Comparison of ENCODE assay signal across 9 cellular contexts in the genomic region with DNA sequence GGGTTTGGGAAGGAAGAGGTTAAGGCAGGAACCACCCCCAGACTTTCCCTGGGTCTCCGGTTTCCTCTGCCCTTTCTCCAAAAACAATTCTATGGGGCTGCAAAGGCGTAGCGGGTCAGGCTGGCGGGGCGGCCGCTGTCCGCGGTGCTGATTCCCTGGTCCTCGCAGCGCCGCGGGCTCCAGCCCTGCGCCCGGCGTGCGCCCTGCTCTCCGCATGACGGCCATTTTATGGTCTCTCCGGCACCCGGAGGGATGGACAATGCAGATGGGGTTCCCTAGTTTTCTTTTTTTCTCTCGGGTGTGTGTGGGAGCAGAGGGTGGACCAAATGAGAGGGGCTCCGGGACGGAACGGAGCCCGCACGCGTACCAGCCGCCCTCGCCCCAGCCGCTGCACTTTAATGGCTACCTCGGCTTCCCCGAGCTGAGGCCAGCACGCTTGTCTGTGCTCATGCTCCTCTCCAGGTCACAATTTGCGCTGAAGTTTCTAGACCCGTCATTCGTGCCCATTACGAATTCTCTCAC. TPM values are rescaled to one million over a fixed set of nuclear protein-coding genes. Genes with fewer than 3 reads are reported as not detected.
DNase-seq lines count a peak whose midpoint lies in the region; ATAC-seq, FAIRE-seq and TF ChIP-seq lines count a peak whose summit lies in the region.
"Had no signal": no experiment of that assay in that cellular context is flagged by ENCODE, and none has a peak within 500 bp of the region (broad histone marks: within the 10 kb centered on the region; RNA-seq: fewer than 3 reads in every experiment).

No MANE protein-coding gene starts in this region.

- no peaks in the 10 kb centered on the region for H3K9me3 ChIP-seq in MG63
- no peaks in the 10 kb centered on the region for H3K9me3 ChIP-seq in HepG2 (ENCODE audit: low read length)

- no TSS peak for BruUV-seq in HepG2 (replicated peaks; lab: Mats Ljungman, UMichigan)

- no peaks in the 10 kb centered on the region for H4K20me1 ChIP-seq in HepG2 (ENCODE audit: insufficient read depth, low read length)

- H2AFZ ChIP-seq in HepG2 (ENCODE audit: low read length), result no peak overlapping the region

- 0 out of 2 replicates have a peak, but pooled peaks cover under 1% of the 10 kb centered on the region for H3K4me1 ChIP-seq in HepG2 (ENCODE audit: insufficient read depth, low read length)

- H3K79me2 ChIP-seq in HepG2 (ENCODE audit: insufficient read depth, low read length), result no peaks in the 10 kb centered on the region

- CTCF ChIA-PET in HepG2 (lab: Yijun Ruan, JAX; ENCODE audit: low intra/inter-chr PET ratio, low total read pairs), result no interaction called here

- 40% methylated on average over 30 of the region's 37 CpGs for WGBS in HepG2 (ENCODE audit: low lambda C conversion rate)

- peak; percentile 97 for ATAC-seq in HepG2
- no peak for ATAC-seq in HG02884 (IDR thresholded peaks at IDR 0.05; ENCODE audit: unreplicated experiment)
- no peak for ATAC-seq in GM21528 (IDR thresholded peaks at IDR 0.05; ENCODE audit: low FRiP score, unreplicated experiment)
- no peak for ATAC-seq in HG03469 (IDR thresholded peaks at IDR 0.05; ENCODE audit: unreplicated experiment)

- no peak overlapping the region for H3K27ac ChIP-seq in HepG2 (ENCODE audit: extremely low read length, insufficient read depth, low read length)

- H3K27me3 ChIP-seq in MG63 (peaks cover 10% of the 10 kb centered on the region), HepG2 (ENCODE audit: control insufficient read depth in 1 of 2, insufficient read depth in 2 of 2, low read length in 2 of 2) (peaks cover 0 to 16% of the 10 kb centered on the region in 2 experiments; a peak in 3 of 5 replicates)

- TF ChIP-seq EP300 in HepG2 (IDR thresholded peaks at IDR 0.05; ENCODE audit: low read depth in 2 of 2, low read length in 2 of 2) (no peak), HepG2 (CRISPR knock-in tag; IDR thresholded peaks at IDR 0.05; ENCODE audit: borderline replicate concordance) (no peak)

- no peak for TF ChIP-seq POLR2A in HepG2 (IDR thresholded peaks at IDR 0.05; ENCODE audit: insufficient read depth in 1 of 2, low read depth in 2 of 2, low read length in 2 of 2)

- H3K9me3 Mint-ChIP-seq in chondrocyte (ENCODE audit: low read depth), result no peaks in the 10 kb centered on the region

- H3K4me2 ChIP-seq in HepG2 (ENCODE audit: low read depth, low read length), result no peak overlapping the region

- intact Hi-C loops in HepG2 (cut with micrococcal nuclease; ENCODE audit: unreplicated experiment), result no loop called here

- DNase-seq in DMS153 treated with DMSO at 0.1 percent for 48 hours (lab: John Stamatoyannopoulos, UW; ENCODE audit: unreplicated experiment) (peak; percentile 61), MG63 (peak; percentile 7), chondrocyte (ENCODE audit: low spot score) (no peak), HepG2 (ENCODE audit: low spot score) (peak; percentile 2), AML-193 (lab: John Stamatoyannopoulos, UW) (no peak)

- H3K36me3 Mint-ChIP-seq in chondrocyte (ENCODE audit: low read depth), result no peaks in the 10 kb centered on the region

- H3K27ac Mint-ChIP-seq in chondrocyte (ENCODE audit: unreplicated experiment), result no peak overlapping the region
- H3K27ac Mint-ChIP-seq: stimulated activated naive CD8-positive, alpha-beta T cell treated with anti-CD3 and anti-CD28 coated beads, Interleukin-15, Interleukin-2, amounts not matched to agents 100 ng/mL and 50 ng/mL, for 24 hours had no signal

- H3K4me1 Mint-ChIP-seq in chondrocyte (ENCODE audit: low read depth), result peaks cover 16% of the 10 kb centered on the region

- peak overlapping the region; percentile 42 for H3K4me3 Mint-ChIP-seq in chondrocyte (ENCODE audit: unreplicated experiment)
- H3K4me3 Mint-ChIP-seq: stimulated activated naive CD8-positive, alpha-beta T cell treated with anti-CD3 and anti-CD28 coated beads, Interleukin-15, Interleukin-2, amounts not matched to agents 100 ng/mL and 50 ng/mL, for 24 hours had no signal

- H3K27me3 Mint-ChIP-seq in chondrocyte (ENCODE audit: low read depth), result peaks cover 53% of the 10 kb centered on the region

- in situ Hi-C loops in HepG2 (cut with HindIII; ENCODE audit: extremely low pct_ligation_motif_present, low pct_unique_long_range_greater_than_20kb), result no loop called here

- no peaks in the 10 kb centered on the region for H3K36me3 ChIP-seq in MG63
- no peaks in the 10 kb centered on the region for H3K36me3 ChIP-seq in HepG2 (replicated peaks in 1 of 2; ENCODE audit: control insufficient read depth in 1 of 2, insufficient read depth in 2 of 2, low read length in 2 of 2)

- no peak overlapping the region for H3K4me3 ChIP-seq in MG63
- H3K4me3 ChIP-seq in HepG2 (replicated peaks in 1 of 3; ENCODE audit: insufficient read depth in 1 of 3, low read depth in 2 of 3, low read length in 3 of 3), result no peak overlapping the region

- H3K9ac ChIP-seq in HepG2 (ENCODE audit: insufficient read depth, low read depth, low read length), result no peak overlapping the region

- TF ChIP-seq CTCF in chondrocyte (IDR thresholded peaks at IDR 0.05) (no peak), HepG2 (CRISPR knock-in tag; IDR thresholded peaks at IDR 0.05) (no peak)

- TF ChIP-seq RAD21 in HepG2 (CRISPR knock-in tag; IDR thresholded peaks at IDR 0.05), result no peak

- no peak for FAIRE-seq in HepG2 (lab: Jason Lieb, UNC)

- POLR2A ChIA-PET in HepG2 (lab: Yijun Ruan, JAX), result no interaction called here

TF ChIP-seq in HepG2, 621 proteins besides CTCF, POLR2A, EP300 and RAD21 (continues in another document):
- TF ChIP-seq, protein P1, sequence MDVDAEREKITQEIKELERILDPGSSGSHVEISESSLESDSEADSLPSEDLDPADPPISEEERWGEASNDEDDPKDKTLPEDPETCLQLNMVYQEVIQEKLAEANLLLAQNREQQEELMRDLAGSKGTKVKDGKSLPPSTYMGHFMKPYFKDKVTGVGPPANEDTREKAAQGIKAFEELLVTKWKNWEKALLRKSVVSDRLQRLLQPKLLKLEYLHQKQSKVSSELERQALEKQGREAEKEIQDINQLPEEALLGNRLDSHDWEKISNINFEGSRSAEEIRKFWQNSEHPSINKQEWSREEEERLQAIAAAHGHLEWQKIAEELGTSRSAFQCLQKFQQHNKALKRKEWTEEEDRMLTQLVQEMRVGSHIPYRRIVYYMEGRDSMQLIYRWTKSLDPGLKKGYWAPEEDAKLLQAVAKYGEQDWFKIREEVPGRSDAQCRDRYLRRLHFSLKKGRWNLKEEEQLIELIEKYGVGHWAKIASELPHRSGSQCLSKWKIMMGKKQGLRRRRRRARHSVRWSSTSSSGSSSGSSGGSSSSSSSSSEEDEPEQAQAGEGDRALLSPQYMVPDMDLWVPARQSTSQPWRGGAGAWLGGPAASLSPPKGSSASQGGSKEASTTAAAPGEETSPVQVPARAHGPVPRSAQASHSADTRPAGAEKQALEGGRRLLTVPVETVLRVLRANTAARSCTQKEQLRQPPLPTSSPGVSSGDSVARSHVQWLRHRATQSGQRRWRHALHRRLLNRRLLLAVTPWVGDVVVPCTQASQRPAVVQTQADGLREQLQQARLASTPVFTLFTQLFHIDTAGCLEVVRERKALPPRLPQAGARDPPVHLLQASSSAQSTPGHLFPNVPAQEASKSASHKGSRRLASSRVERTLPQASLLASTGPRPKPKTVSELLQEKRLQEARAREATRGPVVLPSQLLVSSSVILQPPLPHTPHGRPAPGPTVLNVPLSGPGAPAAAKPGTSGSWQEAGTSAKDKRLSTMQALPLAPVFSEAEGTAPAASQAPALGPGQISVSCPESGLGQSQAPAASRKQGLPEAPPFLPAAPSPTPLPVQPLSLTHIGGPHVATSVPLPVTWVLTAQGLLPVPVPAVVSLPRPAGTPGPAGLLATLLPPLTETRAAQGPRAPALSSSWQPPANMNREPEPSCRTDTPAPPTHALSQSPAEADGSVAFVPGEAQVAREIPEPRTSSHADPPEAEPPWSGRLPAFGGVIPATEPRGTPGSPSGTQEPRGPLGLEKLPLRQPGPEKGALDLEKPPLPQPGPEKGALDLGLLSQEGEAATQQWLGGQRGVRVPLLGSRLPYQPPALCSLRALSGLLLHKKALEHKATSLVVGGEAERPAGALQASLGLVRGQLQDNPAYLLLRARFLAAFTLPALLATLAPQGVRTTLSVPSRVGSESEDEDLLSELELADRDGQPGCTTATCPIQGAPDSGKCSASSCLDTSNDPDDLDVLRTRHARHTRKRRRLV (CRISPR knock-in tag; IDR thresholded peaks at IDR 0.05), result no peak
- TF ChIP-seq ZNF616 (CRISPR knock-in tag; IDR thresholded peaks at IDR 0.05; ENCODE audit: low read depth) (0 out of 2 replicates have a peak, but pooled peaks have one; percentile 67), RFX1 (IDR thresholded peaks at IDR 0.05) (no peak)

RNA-seq across cellular contexts. Expression of a gene that starts 1.6 kb away (rescaled TPM):
- not detected in 2 replicates for total RNA-seq in MG63 (2014; rRNA removed; shearing (Covaris generic); ENCODE audit: low replicate concordance)
- not detected in 3 replicates for total RNA-seq in chondrocyte
- total RNA-seq in HepG2 (2016; rRNA removed; fragmentation: Illumina TruSeq; extraction: Trizol), result not detected in 2 replicates
- total RNA-seq in HepG2 (2016; cell fraction: cytosol; rRNA removed; fragmentation: Illumina TruSeq; extraction: Trizol; ENCODE audit: low read depth), result not detected in 2 replicates
- not detected in 2 replicates for total RNA-seq in HepG2 (2016; cell fraction: insoluble cytoplasmic fraction; rRNA removed; fragmentation: Illumina TruSeq; extraction: Trizol)
- not detected in 2 replicates for total RNA-seq in HepG2 (2016; cell fraction: membrane; rRNA removed; fragmentation: Illumina TruSeq; extraction: Trizol)
- total RNA-seq in HepG2 (2016; cell fraction: nucleus; rRNA removed; fragmentation: Illumina TruSeq; extraction: Trizol), result not detected in 2 replicates
- polyA plus RNA-seq in HepG2 (2011; rRNA removed), result not detected in 2 replicates
- polyA plus RNA-seq in HepG2 (2011; cell fraction: cytosol; rRNA removed), result not detected in 2 replicates
- not detected in 2 replicates for polyA plus RNA-seq in HepG2 (2011; cell fraction: nucleus; rRNA removed)
- polyA plus RNA-seq in HepG2 (2012), result 0.01 and 0.03 TPM in 2 replicates
- not detected in 2 replicates for polyA plus RNA-seq in HepG2 (2016; cell fraction: cytosol; fragmentation: Illumina TruSeq; extraction: Trizol; ENCODE audit: low read depth)
- polyA plus RNA-seq in HepG2 (2016; cell fraction: insoluble cytoplasmic fraction; fragmentation: Illumina TruSeq; extraction: Trizol; ENCODE audit: low read depth), result not detected in 2 replicates
- not detected in 2 replicates for polyA plus RNA-seq in HepG2 (2016; cell fraction: membrane; fragmentation: Illumina TruSeq; extraction: Trizol; ENCODE audit: low read depth)
- not detected in 2 replicates for polyA plus RNA-seq in HepG2 (2016; cell fraction: nucleus; fragmentation: Illumina TruSeq; extraction: Trizol; ENCODE audit: insufficient read depth, low read depth)
- not detected in 2 replicates for polyA minus RNA-seq in HepG2 (2011; rRNA and poly(A)+ RNA removed; ENCODE audit: low replicate concordance)
- not detected in 2 replicates for polyA minus RNA-seq in HepG2 (2011; cell fraction: cytosol; rRNA and poly(A)+ RNA removed)
- not detected in 2 replicates for polyA minus RNA-seq in HepG2 (2011; cell fraction: nucleus; rRNA and poly(A)+ RNA removed)

Comparison
In these comparisons a context has a peak if more than half of its experiments do, and no peak if none do; other contexts are left out.
1. DNase-seq: peak in DMS153 treated with DMSO at 0.1 percent for 48 hours (single experiment), MG63 (single experiment) and HepG2 (single experiment); none in chondrocyte (single experiment) and AML-193 (0 of 2).